In genomic region chr3:32414527-32415202, GRCh38 we compare ENCODE assay signal across 8 cellular contexts. TPM values are rescaled to one million over a fixed set of nuclear protein-coding genes. Genes with fewer than 3 reads are reported as not detected.
DNase-seq lines count a peak whose midpoint lies in the region; ATAC-seq and TF ChIP-seq lines count a peak whose summit lies in the region.

No MANE protein-coding gene starts in this region.

- ATAC-seq in GM18517 (IDR thresholded peaks at IDR 0.05; ENCODE audit: unreplicated experiment) (peak; percentile 74), HG03135 (IDR thresholded peaks at IDR 0.05; ENCODE audit: unreplicated experiment) (peak; percentile 80), naive B cell (ENCODE audit: low read depth in 2 of 2) (peak; percentile 92 to 97)

- no peak overlapping the region for H3K56ac ChIP-seq in H9 (ENCODE audit: insufficient read length, low read depth, low read length)

- no TSS peak for BruUV-seq in Caco-2 (replicated peaks; lab: Mats Ljungman, UMichigan)

- no peak overlapping the region for H2AK5ac ChIP-seq in H9 (ENCODE audit: insufficient read length, low read length)

- H3K4me1 ChIP-seq in adrenal gland (replicated peaks in 1 of 2) (peaks cover 0 to 8% of the 10 kb centered on the region in 2 donors), H9 (ENCODE audit: insufficient read depth, low read length) (peaks cover 11% of the 10 kb centered on the region; the same call in 1 of the 2 replicates), Caco-2 (peaks cover 11% of the 10 kb centered on the region; the same call in 1 of the 2 replicates)

- no peaks in the 10 kb centered on the region for H3K27me3 ChIP-seq in adrenal gland
- no peaks in the 10 kb centered on the region for H3K27me3 ChIP-seq in H9 (ENCODE audit: insufficient read depth, low read length)
- H3K27me3 ChIP-seq in Caco-2 (replicated peaks; ENCODE audit: control insufficient read depth, insufficient read depth, low read length), result no peaks in the 10 kb centered on the region

- no peak overlapping the region for H2BK20ac ChIP-seq in H9 (ENCODE audit: low read depth, low read length, poor library complexity, severe bottlenecking)

- no peaks in the 10 kb centered on the region for H3K23me2 ChIP-seq in H9 (ENCODE audit: insufficient read length, low read depth, low read length, poor library complexity, severe bottlenecking)

- H3K23ac ChIP-seq in H9 (ENCODE audit: insufficient read length, low read depth, low read length), result no peak overlapping the region

- H4K8ac ChIP-seq in H9 (replicated peaks; ENCODE audit: insufficient read length, low read depth, low read length), result no peak overlapping the region

- H3K36me3 ChIP-seq in adrenal gland (replicated peaks in 1 of 2) (no peaks in the 10 kb centered on the region), Caco-2 (ENCODE audit: control insufficient read depth, insufficient read depth, low read length) (no peaks in the 10 kb centered on the region)

- WGBS in adrenal gland, 4 donors, result 65 to 79% (median 77%) methylated on average over 6 of the region's 6 CpGs
- WGBS in H9 (ENCODE audit: extremely low coverage, insufficient read length, low lambda C conversion rate), result no CpG with 5 or more reads among the region's 6 CpGs

- intact Hi-C loops in adrenal gland (cut with DNase I) (no loop called here), Caco-2 (cut with micrococcal nuclease; ENCODE audit: unreplicated experiment) (no loop called here)

- H4K5ac ChIP-seq in H9 (ENCODE audit: insufficient read length, low read depth, low read length), result no peak overlapping the region

- no peaks in the 10 kb centered on the region for H4K20me1 ChIP-seq in H9 (ENCODE audit: control insufficient read depth, insufficient read depth, insufficient read length)

- CTCF ChIA-PET in Caco-2 (lab: Charles Lee), result no interaction called here

- DNase-seq in adrenal gland (peak in 6 of 7 donors; percentile 37 to 70 (median 45)), naive B cell (peak; percentile 47), H9 (no peak), NCI-H2107 (lab: John Stamatoyannopoulos, UW) (no peak), NCI-H2171 treated with DMSO at 0.1 percent for 48 hours (lab: John Stamatoyannopoulos, UW) (no peak), Caco-2 (no peak)

- POLR2A ChIA-PET in Caco-2 (lab: Charles Lee), result no interaction called here

- no peaks in the 10 kb centered on the region for H3K36me3 Mint-ChIP-seq in naive B cell
- peaks cover 11 to 15% (median 13%) of the 10 kb centered on the region in 3 experiments for H3K36me3 Mint-ChIP-seq in H9 (ENCODE audit: insufficient read depth in 1 of 3, low read depth in 3 of 3)
- peaks cover 6% of the 10 kb centered on the region for H3K36me3 Mint-ChIP-seq in Caco-2 (ENCODE audit: insufficient read depth, unreplicated experiment)

- H2BK12ac ChIP-seq in H9 (ENCODE audit: insufficient read length, low read depth, low read length), result no peak overlapping the region

- H2AFZ ChIP-seq in H9 (ENCODE audit: low read length), result no peak overlapping the region

- no peaks in the 10 kb centered on the region for H3K79me2 ChIP-seq in H9 (ENCODE audit: insufficient read depth, low read length)

- no peak overlapping the region for H3K4ac ChIP-seq in H9 (ENCODE audit: low read depth, low read length)

- H3K27me3 Mint-ChIP-seq in naive B cell (no peaks in the 10 kb centered on the region), H9 (ENCODE audit: low read depth) (no peaks in the 10 kb centered on the region), Caco-2 (ENCODE audit: insufficient read depth, unreplicated experiment) (no peaks in the 10 kb centered on the region)

- H2BK5ac ChIP-seq in H9 (ENCODE audit: insufficient read length, low read length), result no peak overlapping the region

- H2BK15ac ChIP-seq in H9 (ENCODE audit: low read depth, low read length), result no peak overlapping the region

- H3T11ph ChIP-seq in H9 (ENCODE audit: low read length), result no peak overlapping the region

- H3K27ac Mint-ChIP-seq in naive B cell (peak overlapping the region; percentile 70 to 97 (median 95)), H9 (peak overlapping the region in 1 of 3 experiments; percentile 92; a peak in 2 of 7 replicates), Caco-2 (ENCODE audit: unreplicated experiment) (no peak overlapping the region)

- H3K27ac ChIP-seq in adrenal gland (peak overlapping the region in 3 of 5 donors; percentile 33 to 78 (median 72)), H9 (ENCODE audit: insufficient read length, low read depth, low read length) (no peak overlapping the region)

- no peak overlapping the region for H2BK120ac ChIP-seq in H9 (ENCODE audit: low read depth, low read length, poor library complexity, severe bottlenecking)

- H3K4me3 Mint-ChIP-seq in naive B cell (peak overlapping the region in 6 of 8 donors; percentile 44 to 70 (median 56)), H9 (no peak overlapping the region), Caco-2 (ENCODE audit: unreplicated experiment) (no peak overlapping the region)

- no peak overlapping the region for H3K18ac ChIP-seq in H9 (ENCODE audit: insufficient read length, low read depth, low read length)

- no peak overlapping the region for H3K9ac ChIP-seq in H9 (ENCODE audit: extremely low read depth, insufficient read length, low read length)

- H4K91ac ChIP-seq in H9 (ENCODE audit: insufficient read length, low read depth, low read length), result no peak overlapping the region

- H3K14ac ChIP-seq in H9 (ENCODE audit: insufficient read depth, low read length), result no peak overlapping the region

- H3K4me3 ChIP-seq in adrenal gland, result no peak overlapping the region
- H3K4me3 ChIP-seq in Caco-2 (ENCODE audit: low read depth, low read length), result no peak overlapping the region

- H3K9me3 Mint-ChIP-seq in naive B cell, result no peaks in the 10 kb centered on the region
- peaks cover 13 to 15% of the 10 kb centered on the region in 2 experiments for H3K9me3 Mint-ChIP-seq in H9
- peaks cover 8% of the 10 kb centered on the region for H3K9me3 Mint-ChIP-seq in Caco-2 (ENCODE audit: unreplicated experiment)

- H3K9me3 ChIP-seq in adrenal gland (replicated peaks in 1 of 3) (no peaks in the 10 kb centered on the region), H9 (ENCODE audit: control insufficient read depth, low read depth, low read length) (no peaks in the 10 kb centered on the region), Caco-2 (no peaks in the 10 kb centered on the region; the same call in 1 of the 2 replicates)

- H3K4me1 Mint-ChIP-seq in naive B cell (peaks cover 48 to 57% (median 56%) of the 10 kb centered on the region in 3 donors), H9 (peaks cover 43 to 47% of the 10 kb centered on the region in 2 experiments), Caco-2 (ENCODE audit: low read depth, unreplicated experiment) (peaks cover under 1% of the 10 kb centered on the region)

- no peaks in the 10 kb centered on the region for H3K79me1 ChIP-seq in H9 (ENCODE audit: insufficient read depth, low read depth, low read length, poor library complexity, severe bottlenecking)

- TF ChIP-seq CTCF in adrenal gland (IDR thresholded peaks at IDR 0.05) (no peak), H9 (conservative IDR thresholded peaks at IDR 0.05) (no peak), Caco-2 (IDR thresholded peaks at IDR 0.05; ENCODE audit: insufficient read depth in 1 of 2, low read depth in 1 of 2, low read length in 1 of 2, severe bottlenecking in 1 of 2, unreplicated experiment in 1 of 2) (no peak)

- TF ChIP-seq POLR2A in adrenal gland (IDR thresholded peaks at IDR 0.05), result no peak

- H3K4me2 ChIP-seq in H9 (ENCODE audit: insufficient read depth, insufficient read length, low read length), result no peak overlapping the region

RNA-seq across cellular contexts. Expression of gene CMTM7, which starts 23.0 kb away (rescaled TPM):
- total RNA-seq in adrenal gland, result 10 to 100 TPM in 7 of 8 donors, 1 to 10 TPM in 1; 8.4 to 19.2 (median 11.8) TPM
- polyA plus RNA-seq in adrenal gland, result 10 to 100 TPM; 13.8 to 16.5 (median 16.4) TPM
- polyA plus RNA-seq in naive B cell (ENCODE audit: low read depth in 6 of 6), result 100 to 1,000 TPM in 2 of 6 donors, 10 to 100 TPM in 4; 56.8 to 116 (median 73.3) TPM
- 20.6 and 23.9 TPM in 2 replicates for total RNA-seq in H9 (2021)
- total RNA-seq in Caco-2 (2022), result 27.0 and 37.8 TPM in 2 replicates

Comparison
In these comparisons a context has a peak if more than half of its experiments do, and no peak if none do; other contexts are left out.
1. DNase-seq: peak in adrenal gland (6 of 7) and naive B cell (single experiment); none in H9 (single experiment), NCI-H2107 (single experiment), NCI-H2171 treated with DMSO at 0.1 percent for 48 hours (single experiment) and Caco-2 (0 of 2).
2. H3K4me3 Mint-ChIP-seq: peak in naive B cell (6 of 8); none in H9 (0 of 2) and Caco-2 (single experiment).
3. Peak in every context shown above with its lines, with median percentiles within 50 percentile points of each other: ATAC-seq.